In the genomic region with DNA sequence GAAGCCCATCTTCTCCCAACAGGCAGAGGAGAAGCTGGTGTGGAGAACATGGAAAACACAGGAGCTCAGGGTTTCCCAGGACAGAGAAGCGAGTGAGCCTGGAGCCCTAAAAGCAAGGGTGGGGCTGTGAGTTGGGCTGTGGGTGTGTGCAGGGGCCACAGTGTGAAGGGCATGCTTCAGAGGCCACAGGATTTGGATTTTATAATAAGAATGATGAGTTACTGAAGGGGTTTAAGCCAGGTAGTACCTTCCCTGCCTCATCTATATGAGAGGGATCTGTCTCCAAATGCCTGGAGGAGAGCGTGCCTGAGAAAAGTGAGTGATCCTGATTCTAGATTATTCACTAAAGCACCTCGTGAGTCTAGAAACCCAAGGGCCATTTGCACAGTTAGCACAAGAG, we compare ENCODE assay signal across 23 cellular contexts.
DNase-seq lines count a peak whose midpoint lies in the region; ATAC-seq and TF ChIP-seq lines count a peak whose summit lies in the region.
"Had no signal": no experiment of that assay in that cellular context is flagged by ENCODE, and none has a peak within 500 bp of the region (broad histone marks: within the 10 kb centered on the region; RNA-seq: fewer than 3 reads in every experiment).

No MANE protein-coding gene starts in this region.

- ATAC-seq in left lobe of liver, result no peak
- ATAC-seq: GM12878 had no signal

- H3K4me1 ChIP-seq in esophagus muscularis mucosa, result no peaks in the 10 kb centered on the region
- H3K4me1 ChIP-seq: BE2C had no signal

- in situ Hi-C loops in astrocyte of the spinal cord (cut with HindIII; ENCODE audit: low sequenced_read_pairs), result no loop called here

- H3K27ac ChIP-seq in esophagus muscularis mucosa (replicated peaks in 1 of 4), result no peak overlapping the region
- H3K27ac ChIP-seq: BLaER1 had no signal

- peaks cover 0 to 55% (median 5%) of the 10 kb centered on the region in 4 donors for H3K27me3 ChIP-seq in esophagus muscularis mucosa

- POLR2A ChIA-PET in activated CD4-positive, alpha-beta memory T cell treated with anti-CD3 and anti-CD28 coated beads for 36 hours (lab: Charles Lee), result no interaction called here

- no peak for DNase-seq in astrocyte of the spinal cord (ENCODE audit: low read depth, low spot score)
- peak; percentile 64 for DNase-seq in esophagus muscularis mucosa (ENCODE audit: extremely low spot score)
- no peak for DNase-seq in activated CD4-positive, alpha-beta memory T cell treated with anti-CD3 and anti-CD28 coated beads for 36 hours
- DNase-seq in left lobe of liver (ENCODE audit: low spot score), result no peak
- no peak for DNase-seq in T-helper 2 cell
- DNase-seq: 8988T; ACHN; BE2C; C1 segment of cervical spinal cord; CD4-positive, alpha-beta memory T cell; CD4-positive, CD25-positive, alpha-beta regulatory T cell; CD8-positive, alpha-beta memory T cell; COR-L47; DMS 273 treated with DMSO at 0.1 percent for 48 hours; DMS153; DMS53; DMS79; DND-41; EL; GDM1 had no signal

- no peak overlapping the region for H3K27ac Mint-ChIP-seq in activated CD4-positive, alpha-beta memory T cell treated with anti-CD3 and anti-CD28 coated beads for 36 hours
- H3K27ac Mint-ChIP-seq: CD14-positive monocyte; CD4-positive, alpha-beta memory T cell; CD4-positive, CD25-positive, alpha-beta regulatory T cell; CD8-positive, alpha-beta memory T cell had no signal

- peaks cover 18% of the 10 kb centered on the region for H3K27me3 Mint-ChIP-seq in activated CD4-positive, alpha-beta memory T cell treated with anti-CD3 and anti-CD28 coated beads for 36 hours

- no peaks in the 10 kb centered on the region for H3K9me3 Mint-ChIP-seq in activated CD4-positive, alpha-beta memory T cell treated with anti-CD3 and anti-CD28 coated beads for 36 hours
- H3K9me3 Mint-ChIP-seq: CD14-positive monocyte; CD4-positive, alpha-beta memory T cell; CD4-positive, CD25-positive, alpha-beta regulatory T cell; CD8-positive, alpha-beta memory T cell had no signal

- H3K36me3 Mint-ChIP-seq in activated CD4-positive, alpha-beta memory T cell treated with anti-CD3 and anti-CD28 coated beads for 36 hours, result no peaks in the 10 kb centered on the region
- H3K36me3 Mint-ChIP-seq: CD14-positive monocyte; CD4-positive, alpha-beta memory T cell; CD4-positive, CD25-positive, alpha-beta regulatory T cell; CD8-positive, alpha-beta memory T cell had no signal

- no peaks in the 10 kb centered on the region for H3K36me3 ChIP-seq in esophagus muscularis mucosa
- H3K36me3 ChIP-seq: BE2C, BLaER1 had no signal

- TF ChIP-seq CTCF in astrocyte of the spinal cord (IDR thresholded peaks at IDR 0.05; ENCODE audit: low read depth, low read length) (peak; percentile 0), esophagus muscularis mucosa (IDR thresholded peaks at IDR 0.05) (no peak)

- H3K4me1 Mint-ChIP-seq in activated CD4-positive, alpha-beta memory T cell treated with anti-CD3 and anti-CD28 coated beads for 36 hours (ENCODE audit: low read depth), result no peaks in the 10 kb centered on the region
- H3K4me1 Mint-ChIP-seq: CD14-positive monocyte; CD4-positive, CD25-positive, alpha-beta regulatory T cell; CD8-positive, alpha-beta memory T cell had no signal

- CTCF ChIA-PET in activated CD4-positive, alpha-beta memory T cell treated with anti-CD3 and anti-CD28 coated beads for 36 hours (lab: Charles Lee), result interaction anchor here (1.6 kb wide), 1 partner anchor 9 kb away, joined by 4 read pairs; no protein-coding TSS in a partner anchor

- no peaks in the 10 kb centered on the region for H3K9me3 ChIP-seq in esophagus muscularis mucosa
- H3K9me3 ChIP-seq: BE2C, BLaER1 had no signal

- WGBS in esophagus muscularis mucosa, result 71% methylated on average over 3 of the region's 3 CpGs

- TF ChIP-seq POLR2A in esophagus muscularis mucosa (IDR thresholded peaks at IDR 0.05; ENCODE audit: low read depth), result no peak

- no peak for TF ChIP-seq EP300 in esophagus muscularis mucosa (IDR thresholded peaks at IDR 0.05)

- H3K4me3 Mint-ChIP-seq in activated CD4-positive, alpha-beta memory T cell treated with anti-CD3 and anti-CD28 coated beads for 36 hours, result no peak overlapping the region
- H3K4me3 Mint-ChIP-seq: CD14-positive monocyte; CD4-positive, alpha-beta memory T cell; CD4-positive, CD25-positive, alpha-beta regulatory T cell; CD8-positive, alpha-beta memory T cell had no signal

- intact Hi-C loops in esophagus muscularis mucosa (cut with DNase I), result no loop called here
- intact Hi-C loops in activated CD4-positive, alpha-beta memory T cell treated with anti-CD3 and anti-CD28 coated beads for 36 hours (cut with micrococcal nuclease), result no loop called here

- H3K4me3 ChIP-seq in astrocyte of the spinal cord (ENCODE audit: low read depth, low read length), result no peak overlapping the region
- H3K4me3 ChIP-seq in esophagus muscularis mucosa, result no peak overlapping the region
- H3K4me3 ChIP-seq: BLaER1, GM12878 had no signal
